14 cellular contexts compared by ENCODE assay signal in genomic region chr1:1376551-1377226, GRCh38. TPM values are rescaled to one million over a fixed set of nuclear protein-coding genes. Genes with fewer than 3 reads are reported as not detected.
A peak's percentile ranks its signal among the peaks of the same experiment; 100 is the strongest.
DNase-seq lines count a peak whose midpoint lies in the region; ATAC-seq and TF ChIP-seq lines count a peak whose summit lies in the region.
"Had no signal": no experiment of that assay in that cellular context is flagged by ENCODE, and none has a peak within 500 bp of the region (broad histone marks: within the 10 kb centered on the region; RNA-seq: fewer than 3 reads in every experiment).

No MANE protein-coding gene starts in this region.

- no peak overlapping the region for H3K9ac ChIP-seq in colonic mucosa (ENCODE audit: low read depth in 2 of 2, low read length in 2 of 2)

- H3K4me3 ChIP-seq in NB4 (ENCODE audit: low read depth, low read length), result peak overlapping the region; percentile 72
- H3K4me3 ChIP-seq in colonic mucosa, result no peak overlapping the region

- H3K4me1 ChIP-seq in colonic mucosa, result peaks cover 23% of the 10 kb centered on the region

- TF ChIP-seq POLR2A in NB4 (IDR thresholded peaks at IDR 0.05; ENCODE audit: extremely low read depth, insufficient read length), result no peak

- no peaks in the 10 kb centered on the region for H3K36me3 ChIP-seq in colonic mucosa

- peaks cover 32% of the 10 kb centered on the region for H3K4me1 Mint-ChIP-seq in activated CD8-positive, alpha-beta memory T cell treated with anti-CD3 and anti-CD28 coated beads, Interleukin-2, amount 10 ng/mL, durations not matched to agents 7 days and 5 days
- H3K4me1 Mint-ChIP-seq in chondrocyte (ENCODE audit: low read depth) (peaks cover 26% of the 10 kb centered on the region), progenitor cell of endocrine pancreas (ENCODE audit: low read depth) (peaks cover 3% of the 10 kb centered on the region)

- no peaks in the 10 kb centered on the region for H3K27me3 Mint-ChIP-seq in activated CD8-positive, alpha-beta memory T cell treated with anti-CD3 and anti-CD28 coated beads, Interleukin-2, amount 10 ng/mL, durations not matched to agents 7 days and 5 days
- H3K27me3 Mint-ChIP-seq in chondrocyte (ENCODE audit: low read depth), result no peaks in the 10 kb centered on the region
- no peaks in the 10 kb centered on the region for H3K27me3 Mint-ChIP-seq in progenitor cell of endocrine pancreas

- H3K27ac Mint-ChIP-seq in activated CD8-positive, alpha-beta memory T cell treated with anti-CD3 and anti-CD28 coated beads, Interleukin-2, amount 10 ng/mL, durations not matched to agents 7 days and 5 days, result peak overlapping the region; percentile 78
- H3K27ac Mint-ChIP-seq in chondrocyte (ENCODE audit: unreplicated experiment), result peak overlapping the region; percentile 96
- H3K27ac Mint-ChIP-seq in progenitor cell of endocrine pancreas, result no peak overlapping the region

- TF ChIP-seq CTCF in NB4 (IDR thresholded peaks at IDR 0.05; ENCODE audit: low read depth, low read length) (no peak), chondrocyte (IDR thresholded peaks at IDR 0.05) (no peak), progenitor cell of endocrine pancreas (IDR thresholded peaks at IDR 0.05; ENCODE audit: unreplicated experiment) (no peak), colonic mucosa (IDR thresholded peaks at IDR 0.05) (no peak)

- intact Hi-C loops in colonic mucosa (cut with DNase I), result no loop called here

- no peak for DNase-seq in activated CD8-positive, alpha-beta memory T cell treated with anti-CD3 and anti-CD28 coated beads, Interleukin-2, amount 10 ng/mL, durations not matched to agents 7 days and 5 days
- no peak for DNase-seq in activated CD8-positive, alpha-beta memory T cell treated with anti-CD3 and anti-CD28 coated beads, Interleukin-2, amount 50 U/mL, for 4 hours
- DNase-seq in NB4 (ENCODE audit: low read depth) (no peak), chondrocyte (ENCODE audit: low spot score) (no peak), progenitor cell of endocrine pancreas (ENCODE audit: low spot score, unreplicated experiment) (no peak), NAMALWA (ENCODE audit: low spot score) (no peak), colonic mucosa (no peak)
- DNase-seq: foreskin melanocyte, GF-D8, HCEC 1CT, NCI-H1048, NCI-H526 treated with DMSO at 0.1 percent for 48 hours, retina had no signal

- CTCF ChIA-PET in activated CD8-positive, alpha-beta memory T cell treated with anti-CD3 and anti-CD28 coated beads, Interleukin-2, amount 10 ng/mL, durations not matched to agents 7 days and 5 days (lab: Charles Lee), result interaction anchor here (1.6 to 2.3 kb wide), 2 partner anchors 12 to 23 kb away, joined by 4 to 7 read pairs; partner anchors contain the start of gene CCNL2

- no peak for ATAC-seq in activated CD8-positive, alpha-beta memory T cell treated with anti-CD3 and anti-CD28 coated beads, Interleukin-2, amount 10 ng/mL, durations not matched to agents 7 days and 5 days
- ATAC-seq in GM21717 (IDR thresholded peaks at IDR 0.05; ENCODE audit: unreplicated experiment), result no peak

- peak overlapping the region; percentile 84 for H3K4me3 Mint-ChIP-seq in activated CD8-positive, alpha-beta memory T cell treated with anti-CD3 and anti-CD28 coated beads, Interleukin-2, amount 10 ng/mL, durations not matched to agents 7 days and 5 days
- H3K4me3 Mint-ChIP-seq in chondrocyte (ENCODE audit: unreplicated experiment), result peak overlapping the region; percentile 9
- peak overlapping the region; percentile 56 for H3K4me3 Mint-ChIP-seq in progenitor cell of endocrine pancreas (ENCODE audit: low read depth)

- peaks cover 7% of the 10 kb centered on the region for H3K36me3 Mint-ChIP-seq in activated CD8-positive, alpha-beta memory T cell treated with anti-CD3 and anti-CD28 coated beads, Interleukin-2, amount 10 ng/mL, durations not matched to agents 7 days and 5 days
- H3K36me3 Mint-ChIP-seq in chondrocyte (ENCODE audit: low read depth), result peaks cover 2% of the 10 kb centered on the region
- peaks cover 3% of the 10 kb centered on the region for H3K36me3 Mint-ChIP-seq in progenitor cell of endocrine pancreas (ENCODE audit: insufficient read depth)

- no peaks in the 10 kb centered on the region for H3K9me3 Mint-ChIP-seq in activated CD8-positive, alpha-beta memory T cell treated with anti-CD3 and anti-CD28 coated beads, Interleukin-2, amount 10 ng/mL, durations not matched to agents 7 days and 5 days (ENCODE audit: low read depth)
- H3K9me3 Mint-ChIP-seq in chondrocyte (ENCODE audit: low read depth) (no peaks in the 10 kb centered on the region), progenitor cell of endocrine pancreas (ENCODE audit: low read depth) (no peaks in the 10 kb centered on the region)

- H3K9me3 ChIP-seq in colonic mucosa, result no peaks in the 10 kb centered on the region

- H3K27me3 ChIP-seq in colonic mucosa, result no peaks in the 10 kb centered on the region

- H3K27ac ChIP-seq in colonic mucosa, result no peak overlapping the region

RNA-seq across cellular contexts. Expression of gene AURKAIP1, which starts 1.7 kb away (rescaled TPM):
- 100 to 1,000 TPM; 139 to 141 TPM for total RNA-seq in activated CD8-positive, alpha-beta memory T cell treated with anti-CD3 and anti-CD28 coated beads, Interleukin-2, amount 10 ng/mL, durations not matched to agents 7 days and 5 days
- total RNA-seq in chondrocyte (86.8 to 128 TPM (median 89.0 TPM) in 3 replicates), progenitor cell of endocrine pancreas (107 TPM in 2 replicates), colonic mucosa (100 to 1,000 TPM; 179 to 332 TPM)

RNA-seq across cellular contexts. Expression of gene MXRA8, which starts 18.3 kb away (rescaled TPM):
- total RNA-seq in activated CD8-positive, alpha-beta memory T cell treated with anti-CD3 and anti-CD28 coated beads, Interleukin-2, amount 10 ng/mL, durations not matched to agents 7 days and 5 days, result under 1 TPM in 1 of 2 experiments, not detected in 1; 0.61 TPM
- total RNA-seq in chondrocyte, result 154 to 238 TPM (median 158 TPM) in 3 replicates
- 24.3 and 25.0 TPM in 2 replicates for total RNA-seq in progenitor cell of endocrine pancreas
- 10 to 100 TPM in 1 of 2 donors, 1 to 10 TPM in 1; 5.9 to 14.0 TPM for total RNA-seq in colonic mucosa

RNA-seq across cellular contexts. Expression of gene CCNL2, which starts 22.4 kb away (rescaled TPM):
- total RNA-seq in activated CD8-positive, alpha-beta memory T cell treated with anti-CD3 and anti-CD28 coated beads, Interleukin-2, amount 10 ng/mL, durations not matched to agents 7 days and 5 days, result 100 to 1,000 TPM; 120 to 124 TPM
- total RNA-seq in chondrocyte, result 153 to 176 TPM (median 161 TPM) in 3 replicates
- total RNA-seq in progenitor cell of endocrine pancreas, result 381 and 386 TPM in 2 replicates
- total RNA-seq in colonic mucosa, result 100 to 1,000 TPM in 1 of 2 donors, 10 to 100 TPM in 1; 92.3 to 104 TPM

RNA-seq across cellular contexts. Expression of gene DVL1, which starts 27.5 kb away (rescaled TPM):
- total RNA-seq in activated CD8-positive, alpha-beta memory T cell treated with anti-CD3 and anti-CD28 coated beads, Interleukin-2, amount 10 ng/mL, durations not matched to agents 7 days and 5 days, result 10 to 100 TPM; 35.2 to 42.0 TPM
- total RNA-seq in chondrocyte (59.6 to 66.5 TPM (median 59.9 TPM) in 3 replicates), progenitor cell of endocrine pancreas (60.1 and 63.1 TPM in 2 replicates), colonic mucosa (10 to 100 TPM; 49.9 to 71.3 TPM)

RNA-seq across cellular contexts. Expression of gene MRPL20, which starts 30.4 kb away (rescaled TPM):
- 100 to 1,000 TPM in 1 of 2 experiments, 10 to 100 TPM in 1; 95.2 to 130 TPM for total RNA-seq in activated CD8-positive, alpha-beta memory T cell treated with anti-CD3 and anti-CD28 coated beads, Interleukin-2, amount 10 ng/mL, durations not matched to agents 7 days and 5 days
- total RNA-seq in chondrocyte, result 69.2 to 95.3 TPM (median 75.7 TPM) in 3 replicates
- 104 and 109 TPM in 2 replicates for total RNA-seq in progenitor cell of endocrine pancreas
- 100 to 1,000 TPM in 1 of 2 donors, 10 to 100 TPM in 1; 88.1 to 143 TPM for total RNA-seq in colonic mucosa

Comparison
In these comparisons a context has a peak if more than half of its experiments do, and no peak if none do; other contexts are left out.
1. H3K4me3 Mint-ChIP-seq: peak in every context shown above with its lines; median percentile 84 in activated CD8-positive, alpha-beta memory T cell treated with anti-CD3 and anti-CD28 coated beads, Interleukin-2, amount 10 ng/mL, durations not matched to agents 7 days and 5 days; 56 in progenitor cell of endocrine pancreas; 9 in chondrocyte.
2. RNA of gene MXRA8, which starts 18.3 kb away (total RNA-seq): 154 to 238 TPM in chondrocyte, 24.3 to 25.0 TPM in progenitor cell of endocrine pancreas and 5.9 to 14.0 TPM in colonic mucosa; 0.61 TPM in activated CD8-positive, alpha-beta memory T cell treated with anti-CD3 and anti-CD28 coated beads, Interleukin-2, amount 10 ng/mL, durations not matched to agents 7 days and 5 days; every median in the first group is over 4 times any median in the second.